8 cellular contexts compared by ENCODE assay signal in the genomic region with DNA sequence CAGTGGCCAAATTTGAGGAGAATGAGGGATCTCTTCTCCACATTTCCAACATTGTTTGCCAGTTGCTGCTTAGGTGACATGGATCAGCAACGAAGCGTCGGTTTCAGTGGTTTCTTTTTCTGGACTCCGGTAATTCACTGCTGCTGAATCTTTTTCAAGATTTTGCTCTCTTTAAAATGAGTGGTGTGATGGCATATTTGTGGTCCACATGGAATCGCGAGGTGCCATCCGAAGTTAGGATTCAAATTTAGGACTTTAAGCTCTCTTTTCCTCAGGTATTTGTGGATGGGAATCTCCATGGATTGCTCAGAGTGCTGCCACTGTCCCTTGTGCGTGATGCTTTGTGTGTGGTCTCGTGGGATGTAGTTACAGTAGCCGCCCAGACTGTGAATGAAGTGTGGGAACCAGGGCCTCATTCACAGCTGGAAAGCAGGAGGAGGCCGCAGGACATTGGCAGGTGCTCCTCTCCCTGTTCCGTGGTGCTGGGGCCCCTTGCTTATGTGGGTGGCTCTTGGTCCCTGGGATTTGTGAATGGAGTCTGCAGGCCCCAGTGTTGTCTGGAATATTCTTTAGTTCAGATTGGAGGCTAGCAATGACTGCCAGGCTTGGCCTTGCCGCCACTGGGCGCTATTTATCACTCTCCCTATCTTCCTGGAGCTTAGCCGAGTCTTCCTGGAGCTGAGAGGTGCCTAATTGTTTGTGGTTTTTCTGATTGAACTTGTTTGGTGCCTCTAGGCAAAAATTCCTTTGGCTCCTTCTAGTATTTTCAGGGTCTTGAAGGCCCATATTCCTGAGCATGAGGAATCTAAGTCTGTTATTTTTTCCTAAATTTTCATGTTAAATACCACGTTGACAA. TPM values are rescaled to one million over a fixed set of nuclear protein-coding genes. Genes with fewer than 3 reads are reported as not detected.
DNase-seq lines count a peak whose midpoint lies in the region; ATAC-seq and TF ChIP-seq lines count a peak whose summit lies in the region.

No MANE protein-coding gene starts in this region.

- H3K36me3 ChIP-seq in Caco-2 (ENCODE audit: control insufficient read depth, insufficient read depth, low read length), result peaks cover 2% of the 10 kb centered on the region; the same call in 1 of the 2 replicates
- H3K36me3 ChIP-seq in psoas muscle (ENCODE audit: insufficient read depth in 1 of 2, low read depth in 1 of 2), result peaks cover 6 to 21% of the 10 kb centered on the region in 2 donors

- H3K4me3 Mint-ChIP-seq in Caco-2 (ENCODE audit: unreplicated experiment), result peak overlapping the region; percentile 87

- CTCF ChIA-PET in Caco-2 (lab: Charles Lee), result interaction anchor here (0.7 kb wide), 1 partner anchor 44 kb away, joined by 3 read pairs; no protein-coding TSS in a partner anchor

- H3K27ac Mint-ChIP-seq in Caco-2 (ENCODE audit: unreplicated experiment), result peak overlapping the region; percentile 98

- H3K4me1 Mint-ChIP-seq in Caco-2 (ENCODE audit: low read depth, unreplicated experiment), result peaks cover 6% of the 10 kb centered on the region

- intact Hi-C loops in Caco-2 (cut with micrococcal nuclease; ENCODE audit: unreplicated experiment) (no loop called here), psoas muscle (cut with DNase I) (loop anchor here (5.0 to 10.0 kb wide), 2 partner anchors 42 to 251 kb away; a partner anchor contains a TSS)

- H3K9me3 Mint-ChIP-seq in Caco-2 (ENCODE audit: unreplicated experiment), result no peaks in the 10 kb centered on the region

- H3K27me3 Mint-ChIP-seq in Caco-2 (ENCODE audit: insufficient read depth, unreplicated experiment), result no peaks in the 10 kb centered on the region

- H3K36me3 Mint-ChIP-seq in Caco-2 (ENCODE audit: insufficient read depth, unreplicated experiment), result peaks cover 76% of the 10 kb centered on the region

- peaks cover 9% of the 10 kb centered on the region for H3K4me1 ChIP-seq in Caco-2
- H3K4me1 ChIP-seq in foreskin keratinocyte, result peaks cover 21% of the 10 kb centered on the region
- H3K4me1 ChIP-seq in psoas muscle, result peaks cover 50% of the 10 kb centered on the region

- H3K27me3 ChIP-seq in Caco-2 (replicated peaks; ENCODE audit: control insufficient read depth, insufficient read depth, low read length) (no peaks in the 10 kb centered on the region), foreskin keratinocyte (no peaks in the 10 kb centered on the region), psoas muscle (ENCODE audit: insufficient read depth in 3 of 3, low read length in 2 of 3) (no peaks in the 10 kb centered on the region)

- H3K9me3 ChIP-seq in Caco-2, result no peaks in the 10 kb centered on the region
- no peaks in the 10 kb centered on the region for H3K9me3 ChIP-seq in psoas muscle

- 4 to 7% (median 7%) methylated on average over 16 of the region's 16 CpGs for WGBS in psoas muscle, 3 donors

- POLR2A ChIA-PET in Caco-2 (lab: Charles Lee), result interaction anchor here (0.7 kb wide), 1 partner anchor 250 kb away, joined by 3 read pairs; no protein-coding TSS in a partner anchor

- no peak for DNase-seq in Caco-2
- peak; percentile 25 for DNase-seq in HT-29 (ENCODE audit: low spot score)
- peak in 1 of 2 donors; percentile 49 for DNase-seq in foreskin keratinocyte
- no peak for DNase-seq in psoas muscle
- no peak for DNase-seq in activated CD8-positive, alpha-beta memory T cell treated with anti-CD3 and anti-CD28 coated beads, Interleukin-2, amount 50 U/mL, for 4 hours

- H3K27ac ChIP-seq in foreskin keratinocyte, result peak overlapping the region; percentile 84
- H3K27ac ChIP-seq in psoas muscle, result peak overlapping the region; percentile 99

- TSS peak; percentile 40 for BruUV-seq in Caco-2 (replicated peaks; lab: Mats Ljungman, UMichigan)

- ATAC-seq in foreskin keratinocyte (no peak), psoas muscle (no peak), GM21423 (IDR thresholded peaks at IDR 0.05; ENCODE audit: unreplicated experiment) (no peak), GM21737 (IDR thresholded peaks at IDR 0.05; ENCODE audit: unreplicated experiment) (no peak)

- H3K4me3 ChIP-seq in Caco-2 (ENCODE audit: low read depth, low read length) (peak overlapping the region; percentile 55), WI38 (ENCODE audit: low read depth, low read length) (peak overlapping the region; percentile 99), psoas muscle (peak overlapping the region; percentile 99)

- no peak for TF ChIP-seq CTCF in Caco-2 (IDR thresholded peaks at IDR 0.05; ENCODE audit: insufficient read depth in 1 of 2, low read depth in 1 of 2, low read length in 1 of 2, severe bottlenecking in 1 of 2, unreplicated experiment in 1 of 2)
- no peak for TF ChIP-seq CTCF in WI38 (IDR thresholded peaks at IDR 0.05; ENCODE audit: low read depth, low read length)
- TF ChIP-seq CTCF in foreskin keratinocyte (conservative IDR thresholded peaks at IDR 0.05), result peak; percentile 38
- peak; percentile 5 for TF ChIP-seq CTCF in psoas muscle (IDR thresholded peaks at IDR 0.05)

RNA-seq across cellular contexts. Expression of a gene that starts 1.5 kb away (rescaled TPM):
- total RNA-seq in Caco-2 (2022) (399 and 401 TPM in 2 replicates), foreskin keratinocyte (189 and 218 TPM in 2 replicates), psoas muscle (100 to 1,000 TPM; 112 to 189 (median 157) TPM)
- total RNA-seq in HT-29 (2014; rRNA removed; shearing (Covaris generic)), result 170 and 198 TPM in 2 replicates
- polyA plus RNA-seq in foreskin keratinocyte (137 and 162 TPM in 2 replicates), psoas muscle (100 to 1,000 TPM in 2 of 3 donors, 10 to 100 TPM in 1; 70.6 to 148 (median 139) TPM)

RNA-seq across cellular contexts. Expression of a gene that starts 30.3 kb away (rescaled TPM):
- total RNA-seq in Caco-2 (2022), result 119 and 120 TPM in 2 replicates
- total RNA-seq in HT-29 (2014; rRNA removed; shearing (Covaris generic)), result 48.5 and 80.6 TPM in 2 replicates
- total RNA-seq in foreskin keratinocyte, result 136 and 141 TPM in 2 replicates
- polyA plus RNA-seq in foreskin keratinocyte, result 130 and 138 TPM in 2 replicates
- 100 to 1,000 TPM in 1 of 4 donors, 10 to 100 TPM in 3; 73.8 to 104 (median 83.8) TPM for total RNA-seq in psoas muscle
- polyA plus RNA-seq in psoas muscle, result 10 to 100 TPM; 36.3 to 73.4 (median 63.2) TPM

RNA-seq across cellular contexts. Expression of a gene that starts 45.6 kb away (rescaled TPM):
- total RNA-seq in Caco-2 (2022) (32.2 and 43.4 TPM in 2 replicates), foreskin keratinocyte (30.4 and 35.8 TPM in 2 replicates), psoas muscle (10 to 100 TPM; 24.7 to 28.8 (median 27.1) TPM)
- 32.7 and 36.0 TPM in 2 replicates for total RNA-seq in HT-29 (2014; rRNA removed; shearing (Covaris generic))
- polyA plus RNA-seq in foreskin keratinocyte (46.4 and 49.4 TPM in 2 replicates), psoas muscle (10 to 100 TPM; 15.9 to 33.4 (median 28.6) TPM)

Comparison
In these comparisons a context has a peak if more than half of its experiments do, and no peak if none do; other contexts are left out.
1. CTCF ChIP-seq: peak in foreskin keratinocyte (single experiment) and psoas muscle (single experiment); none in Caco-2 (0 of 2) and WI38 (single experiment).
2. Peak in every context shown above with its lines, with median percentiles within 50 percentile points of each other: H3K4me3 ChIP-seq.